Comparison of ENCODE assay signal across 11 cellular contexts in the genomic region with DNA sequence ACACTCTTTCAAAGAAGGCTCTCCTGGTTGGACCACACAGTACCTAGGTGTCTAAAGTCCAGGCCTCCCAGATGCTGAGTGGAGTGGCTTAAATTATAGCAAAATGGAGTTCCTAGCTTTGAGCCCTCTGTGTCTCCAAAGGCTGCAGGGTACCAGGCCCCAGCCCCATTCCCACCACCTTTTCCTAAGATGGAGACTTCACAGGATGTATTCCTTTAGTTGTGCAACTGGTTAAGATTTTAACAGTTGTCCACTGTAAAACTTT. TPM values are rescaled to one million over a fixed set of nuclear protein-coding genes. Genes with fewer than 3 reads are reported as not detected.
DNase-seq lines count a peak whose midpoint lies in the region; ATAC-seq and TF ChIP-seq lines count a peak whose summit lies in the region.
"Had no signal": no experiment of that assay in that cellular context is flagged by ENCODE, and none has a peak within 500 bp of the region (broad histone marks: within the 10 kb centered on the region; RNA-seq: fewer than 3 reads in every experiment).

No MANE protein-coding gene starts in this region.

- H3K4me1 Mint-ChIP-seq in activated CD8-positive, alpha-beta T cell treated with anti-CD3 and anti-CD28 coated beads, Interleukin-2, amount 10 ng/mL, durations not matched to agents 7 days and 5 days (ENCODE audit: low read depth), result peaks cover 73% of the 10 kb centered on the region
- H3K4me1 Mint-ChIP-seq in activated CD8-positive, alpha-beta T cell treated with anti-CD3 and anti-CD28 coated beads for 36 hours (ENCODE audit: low read depth), result peaks cover 72% of the 10 kb centered on the region
- H3K4me1 Mint-ChIP-seq in activated T-helper 17 cell treated with anti-CD3 and anti-CD28 coated beads, Interleukin-2, amount 50 U/mL, for 72 hours, result peaks cover 57% of the 10 kb centered on the region
- peaks cover 86% of the 10 kb centered on the region for H3K4me1 Mint-ChIP-seq in stimulated activated memory B cell treated with anti-CD40 and anti-IgM and Interleukin-4, amounts not matched to agents 10 μg/mL and 1 μg/mL and 100 μg/mL, for 72 hours

- H3K27me3 Mint-ChIP-seq in activated CD8-positive, alpha-beta T cell treated with anti-CD3 and anti-CD28 coated beads, Interleukin-2, amount 10 ng/mL, durations not matched to agents 7 days and 5 days (ENCODE audit: low read depth), result no peaks in the 10 kb centered on the region
- no peaks in the 10 kb centered on the region for H3K27me3 Mint-ChIP-seq in activated CD8-positive, alpha-beta T cell treated with anti-CD3 and anti-CD28 coated beads for 36 hours
- H3K27me3 Mint-ChIP-seq in activated T-helper 17 cell treated with anti-CD3 and anti-CD28 coated beads, Interleukin-2, amount 50 U/mL, for 72 hours, result no peaks in the 10 kb centered on the region
- H3K27me3 Mint-ChIP-seq in stimulated activated memory B cell treated with anti-CD40 and anti-IgM and Interleukin-4, amounts not matched to agents 10 μg/mL and 1 μg/mL and 100 μg/mL, for 72 hours, result no peaks in the 10 kb centered on the region

- H3K36me3 ChIP-seq in suprapubic skin, result peaks cover 6% of the 10 kb centered on the region

- ATAC-seq in activated CD8-positive, alpha-beta T cell treated with anti-CD3 and anti-CD28 coated beads, Interleukin-2, amount 10 ng/mL, durations not matched to agents 7 days and 5 days, result no peak
- ATAC-seq in activated CD8-positive, alpha-beta T cell treated with anti-CD3 and anti-CD28 coated beads for 36 hours, result no peak
- ATAC-seq in activated T-helper 17 cell treated with anti-CD3 and anti-CD28 coated beads, Interleukin-2, amount 50 U/mL, for 72 hours (replicated peaks), result no peak
- ATAC-seq in HG02981 (IDR thresholded peaks at IDR 0.05; ENCODE audit: unreplicated experiment) (no peak), GM18498 (IDR thresholded peaks at IDR 0.05; ENCODE audit: unreplicated experiment) (no peak)
- no peak for ATAC-seq in stimulated activated memory B cell treated with anti-CD40 and anti-IgM and Interleukin-4, amounts not matched to agents 10 μg/mL and 1 μg/mL and 100 μg/mL, for 72 hours

- peaks cover 89% of the 10 kb centered on the region for H3K36me3 Mint-ChIP-seq in activated CD8-positive, alpha-beta T cell treated with anti-CD3 and anti-CD28 coated beads, Interleukin-2, amount 10 ng/mL, durations not matched to agents 7 days and 5 days (ENCODE audit: low read depth)
- peaks cover 76% of the 10 kb centered on the region for H3K36me3 Mint-ChIP-seq in activated CD8-positive, alpha-beta T cell treated with anti-CD3 and anti-CD28 coated beads for 36 hours (ENCODE audit: low read depth)
- peaks cover 94% of the 10 kb centered on the region for H3K36me3 Mint-ChIP-seq in activated T-helper 17 cell treated with anti-CD3 and anti-CD28 coated beads, Interleukin-2, amount 50 U/mL, for 72 hours (ENCODE audit: low read depth)
- H3K36me3 Mint-ChIP-seq in stimulated activated memory B cell treated with anti-CD40 and anti-IgM and Interleukin-4, amounts not matched to agents 10 μg/mL and 1 μg/mL and 100 μg/mL, for 72 hours, result peaks cover 66% of the 10 kb centered on the region

- H3K4me3 ChIP-seq in suprapubic skin, result peak overlapping the region; percentile 92

- TF ChIP-seq CTCF in activated CD8-positive, alpha-beta T cell treated with anti-CD3 and anti-CD28 coated beads for 36 hours (IDR thresholded peaks at IDR 0.05), result no peak
- TF ChIP-seq CTCF in suprapubic skin (IDR thresholded peaks at IDR 0.05), result no peak

- DNase-seq in activated CD8-positive, alpha-beta T cell treated with anti-CD3 and anti-CD28 coated beads, Interleukin-2, amount 10 ng/mL, durations not matched to agents 7 days and 5 days, result no peak
- DNase-seq in activated CD8-positive, alpha-beta T cell treated with anti-CD3 and anti-CD28 coated beads for 36 hours, result no peak
- DNase-seq in suprapubic skin (ENCODE audit: low spot score in 2 of 2), result no peak
- DNase-seq: activated naive CD4-positive, alpha-beta T cell treated with Interleukin-2 at 50 U/mL for 16 hours; NCI-H524 had no signal

- no peak for TF ChIP-seq EP300 in suprapubic skin (IDR thresholded peaks at IDR 0.05)

- peaks cover 81% of the 10 kb centered on the region for H3K4me1 ChIP-seq in suprapubic skin

- POLR2A ChIA-PET in activated CD8-positive, alpha-beta T cell treated with anti-CD3 and anti-CD28 coated beads, Interleukin-2, amount 10 ng/mL, durations not matched to agents 7 days and 5 days (lab: Charles Lee), result interaction anchor here (0.6 kb wide), 1 partner anchor 162 kb away, joined by 8 read pairs; no protein-coding TSS in a partner anchor
- POLR2A ChIA-PET in activated CD8-positive, alpha-beta T cell treated with anti-CD3 and anti-CD28 coated beads for 36 hours (lab: Charles Lee), result interaction anchor here (1.1 to 2.0 kb wide), 2 partner anchors 11 to 17 kb away, joined by 3 to 7 read pairs; no protein-coding TSS in a partner anchor

- peak overlapping the region; percentile 65 for H3K4me3 Mint-ChIP-seq in activated CD8-positive, alpha-beta T cell treated with anti-CD3 and anti-CD28 coated beads, Interleukin-2, amount 10 ng/mL, durations not matched to agents 7 days and 5 days
- H3K4me3 Mint-ChIP-seq in activated CD8-positive, alpha-beta T cell treated with anti-CD3 and anti-CD28 coated beads for 36 hours, result no peak overlapping the region
- peak overlapping the region; percentile 99 for H3K4me3 Mint-ChIP-seq in activated T-helper 17 cell treated with anti-CD3 and anti-CD28 coated beads, Interleukin-2, amount 50 U/mL, for 72 hours
- no peak overlapping the region for H3K4me3 Mint-ChIP-seq in stimulated activated memory B cell treated with anti-CD40 and anti-IgM and Interleukin-4, amounts not matched to agents 10 μg/mL and 1 μg/mL and 100 μg/mL, for 72 hours

- H3K27me3 ChIP-seq in layer of hippocampus (ENCODE audit: control insufficient read depth, insufficient read depth, low read length) (no peaks in the 10 kb centered on the region), suprapubic skin (no peaks in the 10 kb centered on the region)
- H3K27me3 ChIP-seq: neutrophil had no signal

- H3K27ac ChIP-seq in layer of hippocampus (ENCODE audit: low read depth, low read length), result peak overlapping the region; percentile 35
- no peak overlapping the region for H3K27ac ChIP-seq in suprapubic skin
- H3K27ac ChIP-seq: neutrophil had no signal

- H3K27ac Mint-ChIP-seq in activated CD8-positive, alpha-beta T cell treated with anti-CD3 and anti-CD28 coated beads, Interleukin-2, amount 10 ng/mL, durations not matched to agents 7 days and 5 days, result no peak overlapping the region
- no peak overlapping the region for H3K27ac Mint-ChIP-seq in activated CD8-positive, alpha-beta T cell treated with anti-CD3 and anti-CD28 coated beads for 36 hours
- H3K27ac Mint-ChIP-seq in activated T-helper 17 cell treated with anti-CD3 and anti-CD28 coated beads, Interleukin-2, amount 50 U/mL, for 72 hours, result no peak overlapping the region
- no peak overlapping the region for H3K27ac Mint-ChIP-seq in stimulated activated memory B cell treated with anti-CD40 and anti-IgM and Interleukin-4, amounts not matched to agents 10 μg/mL and 1 μg/mL and 100 μg/mL, for 72 hours

- intact Hi-C loops in activated CD8-positive, alpha-beta T cell treated with anti-CD3 and anti-CD28 coated beads for 36 hours (cut with micrococcal nuclease), result loop anchor here (5.0 to 10.0 kb wide), 3 partner anchors 111 to 229 kb away; no protein-coding TSS in a partner anchor

- CTCF ChIA-PET in activated CD8-positive, alpha-beta T cell treated with anti-CD3 and anti-CD28 coated beads, Interleukin-2, amount 10 ng/mL, durations not matched to agents 7 days and 5 days (lab: Charles Lee), result no interaction called here
- CTCF ChIA-PET in activated CD8-positive, alpha-beta T cell treated with anti-CD3 and anti-CD28 coated beads for 36 hours (lab: Charles Lee), result no interaction called here

- no peaks in the 10 kb centered on the region for H3K9me3 ChIP-seq in suprapubic skin
- H3K9me3 ChIP-seq: neutrophil had no signal

- TF ChIP-seq POLR2A in suprapubic skin (IDR thresholded peaks at IDR 0.05), result no peak

- no peaks in the 10 kb centered on the region for H3K9me3 Mint-ChIP-seq in activated CD8-positive, alpha-beta T cell treated with anti-CD3 and anti-CD28 coated beads, Interleukin-2, amount 10 ng/mL, durations not matched to agents 7 days and 5 days (ENCODE audit: insufficient read depth)
- no peaks in the 10 kb centered on the region for H3K9me3 Mint-ChIP-seq in activated CD8-positive, alpha-beta T cell treated with anti-CD3 and anti-CD28 coated beads for 36 hours
- no peaks in the 10 kb centered on the region for H3K9me3 Mint-ChIP-seq in activated T-helper 17 cell treated with anti-CD3 and anti-CD28 coated beads, Interleukin-2, amount 50 U/mL, for 72 hours
- H3K9me3 Mint-ChIP-seq in stimulated activated memory B cell treated with anti-CD40 and anti-IgM and Interleukin-4, amounts not matched to agents 10 μg/mL and 1 μg/mL and 100 μg/mL, for 72 hours, result no peaks in the 10 kb centered on the region

RNA-seq across cellular contexts. Expression of a gene that starts 4.9 kb away (rescaled TPM):
- 10 to 100 TPM; 23.8 to 24.1 TPM for total RNA-seq in activated CD8-positive, alpha-beta T cell treated with anti-CD3 and anti-CD28 coated beads, Interleukin-2, amount 10 ng/mL, durations not matched to agents 7 days and 5 days
- 10 to 100 TPM; 17.4 to 18.1 TPM for total RNA-seq in activated CD8-positive, alpha-beta T cell treated with anti-CD3 and anti-CD28 coated beads for 36 hours
- 10 to 100 TPM; 23.4 to 40.7 TPM for total RNA-seq in activated T-helper 17 cell treated with anti-CD3 and anti-CD28 coated beads, Interleukin-2, amount 50 U/mL, for 72 hours
- total RNA-seq in suprapubic skin, result 10 to 100 TPM; 19.7 to 41.6 (median 27.8) TPM

Comparison
In these comparisons a context has a peak if more than half of its experiments do, and no peak if none do; other contexts are left out.
1. H3K4me3 Mint-ChIP-seq: peak in activated CD8-positive, alpha-beta T cell treated with anti-CD3 and anti-CD28 coated beads, Interleukin-2, amount 10 ng/mL, durations not matched to agents 7 days and 5 days (single experiment) and activated T-helper 17 cell treated with anti-CD3 and anti-CD28 coated beads, Interleukin-2, amount 50 U/mL, for 72 hours (single experiment); none in activated CD8-positive, alpha-beta T cell treated with anti-CD3 and anti-CD28 coated beads for 36 hours (single experiment) and stimulated activated memory B cell treated with anti-CD40 and anti-IgM and Interleukin-4, amounts not matched to agents 10 μg/mL and 1 μg/mL and 100 μg/mL, for 72 hours (single experiment).